In genomic region chr4:139295317-139296299, GRCh38 we compare ENCODE assay signal across 1 cellular context.
A peak's percentile ranks its signal among the peaks of the same experiment; 100 is the strongest.
TF ChIP-seq lines count a peak whose summit lies in the region.

No MANE protein-coding gene starts in this region.

TF ChIP-seq in HepG2, 621 proteins besides CTCF, POLR2A, EP300 and RAD21 (continued from another document and continues in another):
- TF ChIP-seq EED (CRISPR knock-in tag; IDR thresholded peaks at IDR 0.05) (no peak), KLF15 (CRISPR knock-in tag; IDR thresholded peaks at IDR 0.05; ENCODE audit: borderline replicate concordance) (0 out of 2 replicates have a peak, but pooled peaks have one; percentile 47), MEIS1 (CRISPR knock-in tag; IDR thresholded peaks at IDR 0.05; ENCODE audit: borderline replicate concordance) (0 out of 2 replicates have a peak, but pooled peaks have one; percentile 51), PHF5A (CRISPR knock-in tag; IDR thresholded peaks at IDR 0.05; ENCODE audit: low read depth, unreplicated experiment) (no peak), ZIK1 (CRISPR knock-in tag; IDR thresholded peaks at IDR 0.05; ENCODE audit: borderline replicate concordance, low read depth) (peak; percentile 68; the same call in 1 of the 2 replicates), ZNF556 (CRISPR knock-in tag; IDR thresholded peaks at IDR 0.05; ENCODE audit: borderline replicate concordance) (peak; percentile 87; the same call in 1 of the 2 replicates), KAT2B (IDR thresholded peaks at IDR 0.05; ENCODE audit: borderline replicate concordance, low read depth, low read length) (no peak), ZFP41 (CRISPR knock-in tag; IDR thresholded peaks at IDR 0.05; ENCODE audit: borderline replicate concordance) (no peak), ZNF235 (CRISPR knock-in tag; IDR thresholded peaks at IDR 0.05; ENCODE audit: borderline replicate concordance) (no peak), ZNF572 (CRISPR knock-in tag; IDR thresholded peaks at IDR 0.05) (peak; percentile 93; the same call in 1 of the 2 replicates), PTBP1 (IDR thresholded peaks at IDR 0.05; ENCODE audit: low read depth, low read length, poor library complexity, severe bottlenecking) (no peak), RARG (CRISPR knock-in tag; IDR thresholded peaks at IDR 0.05; ENCODE audit: low read depth) (peak; percentile 87; the same call in 1 of the 2 replicates), MED1 (CRISPR knock-in tag; IDR thresholded peaks at IDR 0.05) (peak; percentile 77), POLR2AphosphoS5 (IDR thresholded peaks at IDR 0.05; ENCODE audit: low read depth, low read length) (peak; percentile 77), AGO1 (IDR thresholded peaks at IDR 0.05; ENCODE audit: low read depth, low read length, poor library complexity, severe bottlenecking) (no peak), AKNA (CRISPR knock-in tag; IDR thresholded peaks at IDR 0.05; ENCODE audit: borderline replicate concordance) (no peak), IKZF5 (CRISPR knock-in tag; IDR thresholded peaks at IDR 0.05) (peak; percentile 66), ZNF614 (CRISPR knock-in tag; IDR thresholded peaks at IDR 0.05; ENCODE audit: borderline replicate concordance) (no peak), ZSCAN30 (CRISPR knock-in tag; IDR thresholded peaks at IDR 0.05) (peak; percentile 88; the same call in 1 of the 2 replicates), CBFB (CRISPR knock-in tag; IDR thresholded peaks at IDR 0.05) (no peak), MIXL1 (CRISPR knock-in tag; IDR thresholded peaks at IDR 0.05) (0 out of 2 replicates have a peak, but pooled peaks have one; percentile 50), ELF1 (CRISPR knock-in tag; IDR thresholded peaks at IDR 0.05) (peak; percentile 71), ZNF598 (CRISPR knock-in tag; IDR thresholded peaks at IDR 0.05; ENCODE audit: borderline replicate concordance) (peak; percentile 84; the same call in 1 of the 2 replicates), ARNT (IDR thresholded peaks at IDR 0.05) (no peak), DPF2 (CRISPR knock-in tag; IDR thresholded peaks at IDR 0.05; ENCODE audit: borderline replicate concordance, low read depth) (no peak; the same call in 1 of the 2 replicates), FOXA3 (CRISPR knock-in tag; IDR thresholded peaks at IDR 0.05) (peak; percentile 67), ZKSCAN1 (IDR thresholded peaks at IDR 0.05; ENCODE audit: low read length) (no peak), TEAD2 (CRISPR knock-in tag; IDR thresholded peaks at IDR 0.05) (no peak), SSRP1 (CRISPR knock-in tag; IDR thresholded peaks at IDR 0.05) (no peak), ATF3 (CRISPR knock-in tag; IDR thresholded peaks at IDR 0.05) (no peak), ZNF704 (CRISPR knock-in tag; IDR thresholded peaks at IDR 0.05; ENCODE audit: borderline replicate concordance) (peak; percentile 90; the same call in 1 of the 2 replicates), SP140L (CRISPR knock-in tag; IDR thresholded peaks at IDR 0.05; ENCODE audit: borderline replicate concordance) (no peak), ZNF33A (CRISPR knock-in tag; IDR thresholded peaks at IDR 0.05; ENCODE audit: borderline replicate concordance) (no peak)
- TF ChIP-seq, protein P1, sequence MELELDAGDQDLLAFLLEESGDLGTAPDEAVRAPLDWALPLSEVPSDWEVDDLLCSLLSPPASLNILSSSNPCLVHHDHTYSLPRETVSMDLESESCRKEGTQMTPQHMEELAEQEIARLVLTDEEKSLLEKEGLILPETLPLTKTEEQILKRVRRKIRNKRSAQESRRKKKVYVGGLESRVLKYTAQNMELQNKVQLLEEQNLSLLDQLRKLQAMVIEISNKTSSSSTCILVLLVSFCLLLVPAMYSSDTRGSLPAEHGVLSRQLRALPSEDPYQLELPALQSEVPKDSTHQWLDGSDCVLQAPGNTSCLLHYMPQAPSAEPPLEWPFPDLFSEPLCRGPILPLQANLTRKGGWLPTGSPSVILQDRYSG (CRISPR knock-in tag; IDR thresholded peaks at IDR 0.05), result peak; percentile 60; the same call in 1 of the 2 replicates
- TF ChIP-seq, protein P2, sequence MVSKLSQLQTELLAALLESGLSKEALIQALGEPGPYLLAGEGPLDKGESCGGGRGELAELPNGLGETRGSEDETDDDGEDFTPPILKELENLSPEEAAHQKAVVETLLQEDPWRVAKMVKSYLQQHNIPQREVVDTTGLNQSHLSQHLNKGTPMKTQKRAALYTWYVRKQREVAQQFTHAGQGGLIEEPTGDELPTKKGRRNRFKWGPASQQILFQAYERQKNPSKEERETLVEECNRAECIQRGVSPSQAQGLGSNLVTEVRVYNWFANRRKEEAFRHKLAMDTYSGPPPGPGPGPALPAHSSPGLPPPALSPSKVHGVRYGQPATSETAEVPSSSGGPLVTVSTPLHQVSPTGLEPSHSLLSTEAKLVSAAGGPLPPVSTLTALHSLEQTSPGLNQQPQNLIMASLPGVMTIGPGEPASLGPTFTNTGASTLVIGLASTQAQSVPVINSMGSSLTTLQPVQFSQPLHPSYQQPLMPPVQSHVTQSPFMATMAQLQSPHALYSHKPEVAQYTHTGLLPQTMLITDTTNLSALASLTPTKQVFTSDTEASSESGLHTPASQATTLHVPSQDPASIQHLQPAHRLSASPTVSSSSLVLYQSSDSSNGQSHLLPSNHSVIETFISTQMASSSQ (IDR thresholded peaks at IDR 0.05; ENCODE audit: low read depth), result no peak
- TF ChIP-seq, protein P2 (CRISPR knock-in tag; IDR thresholded peaks at IDR 0.05; ENCODE audit: borderline replicate concordance), result peak; percentile 62; the same call in 1 of the 2 replicates
- TF ChIP-seq, protein P3, sequence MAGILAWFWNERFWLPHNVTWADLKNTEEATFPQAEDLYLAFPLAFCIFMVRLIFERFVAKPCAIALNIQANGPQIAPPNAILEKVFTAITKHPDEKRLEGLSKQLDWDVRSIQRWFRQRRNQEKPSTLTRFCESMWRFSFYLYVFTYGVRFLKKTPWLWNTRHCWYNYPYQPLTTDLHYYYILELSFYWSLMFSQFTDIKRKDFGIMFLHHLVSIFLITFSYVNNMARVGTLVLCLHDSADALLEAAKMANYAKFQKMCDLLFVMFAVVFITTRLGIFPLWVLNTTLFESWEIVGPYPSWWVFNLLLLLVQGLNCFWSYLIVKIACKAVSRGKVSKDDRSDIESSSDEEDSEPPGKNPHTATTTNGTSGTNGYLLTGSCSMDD (CRISPR knock-in tag; IDR thresholded peaks at IDR 0.05), result no peak
- TF ChIP-seq, protein P4, sequence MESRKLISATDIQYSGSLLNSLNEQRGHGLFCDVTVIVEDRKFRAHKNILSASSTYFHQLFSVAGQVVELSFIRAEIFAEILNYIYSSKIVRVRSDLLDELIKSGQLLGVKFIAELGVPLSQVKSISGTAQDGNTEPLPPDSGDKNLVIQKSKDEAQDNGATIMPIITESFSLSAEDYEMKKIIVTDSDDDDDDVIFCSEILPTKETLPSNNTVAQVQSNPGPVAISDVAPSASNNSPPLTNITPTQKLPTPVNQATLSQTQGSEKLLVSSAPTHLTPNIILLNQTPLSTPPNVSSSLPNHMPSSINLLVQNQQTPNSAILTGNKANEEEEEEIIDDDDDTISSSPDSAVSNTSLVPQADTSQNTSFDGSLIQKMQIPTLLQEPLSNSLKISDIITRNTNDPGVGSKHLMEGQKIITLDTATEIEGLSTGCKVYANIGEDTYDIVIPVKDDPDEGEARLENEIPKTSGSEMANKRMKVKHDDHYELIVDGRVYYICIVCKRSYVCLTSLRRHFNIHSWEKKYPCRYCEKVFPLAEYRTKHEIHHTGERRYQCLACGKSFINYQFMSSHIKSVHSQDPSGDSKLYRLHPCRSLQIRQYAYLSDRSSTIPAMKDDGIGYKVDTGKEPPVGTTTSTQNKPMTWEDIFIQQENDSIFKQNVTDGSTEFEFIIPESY (CRISPR knock-in tag; IDR thresholded peaks at IDR 0.05), result no peak; the same call in 1 of the 2 replicates
- TF ChIP-seq, protein P5, sequence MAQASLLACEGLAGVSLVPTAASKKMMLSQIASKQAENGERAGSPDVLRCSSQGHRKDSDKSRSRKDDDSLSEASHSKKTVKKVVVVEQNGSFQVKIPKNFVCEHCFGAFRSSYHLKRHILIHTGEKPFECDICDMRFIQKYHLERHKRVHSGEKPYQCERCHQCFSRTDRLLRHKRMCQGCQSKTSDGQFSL (CRISPR knock-in tag; IDR thresholded peaks at IDR 0.05), result no peak
- TF ChIP-seq, protein P6, sequence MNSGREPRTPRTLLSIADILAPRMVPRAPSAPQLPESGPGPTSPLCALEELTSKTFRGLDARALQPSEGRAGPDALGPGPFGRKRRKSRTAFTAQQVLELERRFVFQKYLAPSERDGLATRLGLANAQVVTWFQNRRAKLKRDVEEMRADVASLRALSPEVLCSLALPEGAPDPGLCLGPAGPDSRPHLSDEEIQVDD (CRISPR knock-in tag; IDR thresholded peaks at IDR 0.05; ENCODE audit: borderline replicate concordance), result peak; percentile 48; the same call in 1 of the 2 replicates
